2 cellular contexts compared by ENCODE assay signal in the genomic region with DNA sequence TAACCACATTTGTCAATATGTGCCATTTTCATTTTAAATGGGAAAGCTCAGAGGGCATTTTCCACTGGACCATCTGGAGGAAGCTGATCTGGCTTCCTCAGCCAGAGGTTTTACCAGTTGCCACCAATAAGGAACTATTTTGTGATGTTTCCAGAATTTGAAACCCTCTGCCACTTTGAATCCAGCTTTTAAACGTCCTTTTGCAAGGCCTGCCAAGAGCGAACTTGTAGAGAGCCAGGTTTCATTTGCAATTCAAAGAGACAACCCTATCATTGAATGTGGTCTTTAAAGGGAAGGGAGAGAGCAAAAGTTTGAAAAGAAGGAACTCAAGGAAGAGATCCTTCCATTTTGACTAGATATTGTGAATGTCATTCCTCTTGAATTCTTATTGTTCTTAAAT.
TF ChIP-seq lines count a peak whose summit lies in the region.

No MANE protein-coding gene starts in this region.

TF ChIP-seq in GM23338, 12 proteins besides CTCF, POLR2A, EP300 and RAD21 (continues in another document):
- TF ChIP-seq, protein P1, sequence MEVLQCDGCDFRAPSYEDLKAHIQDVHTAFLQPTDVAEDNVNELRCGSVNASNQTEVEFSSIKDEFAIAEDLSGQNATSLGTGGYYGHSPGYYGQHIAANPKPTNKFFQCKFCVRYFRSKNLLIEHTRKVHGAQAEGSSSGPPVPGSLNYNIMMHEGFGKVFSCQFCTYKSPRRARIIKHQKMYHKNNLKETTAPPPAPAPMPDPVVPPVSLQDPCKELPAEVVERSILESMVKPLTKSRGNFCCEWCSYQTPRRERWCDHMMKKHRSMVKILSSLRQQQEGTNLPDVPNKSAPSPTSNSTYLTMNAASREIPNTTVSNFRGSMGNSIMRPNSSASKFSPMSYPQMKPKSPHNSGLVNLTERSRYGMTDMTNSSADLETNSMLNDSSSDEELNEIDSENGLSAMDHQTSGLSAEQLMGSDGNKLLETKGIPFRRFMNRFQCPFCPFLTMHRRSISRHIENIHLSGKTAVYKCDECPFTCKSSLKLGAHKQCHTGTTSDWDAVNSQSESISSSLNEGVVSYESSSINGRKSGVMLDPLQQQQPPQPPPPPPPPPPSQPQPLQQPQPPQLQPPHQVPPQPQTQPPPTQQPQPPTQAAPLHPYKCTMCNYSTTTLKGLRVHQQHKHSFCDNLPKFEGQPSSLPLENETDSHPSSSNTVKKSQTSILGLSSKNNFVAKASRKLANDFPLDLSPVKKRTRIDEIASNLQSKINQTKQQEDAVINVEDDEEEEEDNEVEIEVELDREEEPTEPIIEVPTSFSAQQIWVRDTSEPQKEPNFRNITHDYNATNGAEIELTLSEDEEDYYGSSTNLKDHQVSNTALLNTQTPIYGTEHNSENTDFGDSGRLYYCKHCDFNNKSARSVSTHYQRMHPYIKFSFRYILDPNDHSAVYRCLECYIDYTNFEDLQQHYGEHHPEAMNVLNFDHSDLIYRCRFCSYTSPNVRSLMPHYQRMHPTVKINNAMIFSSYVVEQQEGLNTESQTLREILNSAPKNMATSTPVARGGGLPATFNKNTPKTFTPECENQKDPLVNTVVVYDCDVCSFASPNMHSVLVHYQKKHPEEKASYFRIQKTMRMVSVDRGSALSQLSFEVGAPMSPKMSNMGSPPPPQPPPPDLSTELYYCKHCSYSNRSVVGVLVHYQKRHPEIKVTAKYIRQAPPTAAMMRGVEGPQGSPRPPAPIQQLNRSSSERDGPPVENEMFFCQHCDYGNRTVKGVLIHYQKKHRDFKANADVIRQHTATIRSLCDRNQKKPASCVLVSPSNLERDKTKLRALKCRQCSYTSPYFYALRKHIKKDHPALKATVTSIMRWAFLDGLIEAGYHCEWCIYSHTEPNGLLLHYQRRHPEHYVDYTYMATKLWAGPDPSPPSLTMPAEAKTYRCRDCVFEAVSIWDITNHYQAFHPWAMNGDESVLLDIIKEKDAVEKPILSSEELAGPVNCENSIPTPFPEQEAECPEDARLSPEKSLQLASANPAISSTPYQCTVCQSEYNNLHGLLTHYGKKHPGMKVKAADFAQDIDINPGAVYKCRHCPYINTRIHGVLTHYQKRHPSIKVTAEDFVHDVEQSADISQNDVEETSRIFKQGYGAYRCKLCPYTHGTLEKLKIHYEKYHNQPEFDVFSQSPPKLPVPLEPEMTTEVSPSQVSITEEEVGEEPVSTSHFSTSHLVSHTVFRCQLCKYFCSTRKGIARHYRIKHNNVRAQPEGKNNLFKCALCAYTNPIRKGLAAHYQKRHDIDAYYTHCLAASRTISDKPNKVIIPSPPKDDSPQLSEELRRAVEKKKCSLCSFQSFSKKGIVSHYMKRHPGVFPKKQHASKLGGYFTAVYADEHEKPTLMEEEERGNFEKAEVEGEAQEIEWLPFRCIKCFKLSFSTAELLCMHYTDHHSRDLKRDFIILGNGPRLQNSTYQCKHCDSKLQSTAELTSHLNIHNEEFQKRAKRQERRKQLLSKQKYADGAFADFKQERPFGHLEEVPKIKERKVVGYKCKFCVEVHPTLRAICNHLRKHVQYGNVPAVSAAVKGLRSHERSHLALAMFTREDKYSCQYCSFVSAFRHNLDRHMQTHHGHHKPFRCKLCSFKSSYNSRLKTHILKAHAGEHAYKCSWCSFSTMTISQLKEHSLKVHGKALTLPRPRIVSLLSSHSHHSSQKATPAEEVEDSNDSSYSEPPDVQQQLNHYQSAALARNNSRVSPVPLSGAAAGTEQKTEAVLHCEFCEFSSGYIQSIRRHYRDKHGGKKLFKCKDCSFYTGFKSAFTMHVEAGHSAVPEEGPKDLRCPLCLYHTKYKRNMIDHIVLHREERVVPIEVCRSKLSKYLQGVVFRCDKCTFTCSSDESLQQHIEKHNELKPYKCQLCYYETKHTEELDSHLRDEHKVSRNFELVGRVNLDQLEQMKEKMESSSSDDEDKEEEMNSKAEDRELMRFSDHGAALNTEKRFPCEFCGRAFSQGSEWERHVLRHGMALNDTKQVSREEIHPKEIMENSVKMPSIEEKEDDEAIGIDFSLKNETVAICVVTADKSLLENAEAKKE (CRISPR knock-in tag; IDR thresholded peaks at IDR 0.05): no peak
- no peak for TF ChIP-seq ETS1 (IDR thresholded peaks at IDR 0.05)
- no peak for TF ChIP-seq REST (IDR thresholded peaks at IDR 0.05; ENCODE audit: unreplicated experiment)
- TF ChIP-seq ZNF114 (CRISPR knock-in tag; IDR thresholded peaks at IDR 0.05): no peak
- TF ChIP-seq CREB1 (CRISPR knock-in tag; IDR thresholded peaks at IDR 0.05; ENCODE audit: low read depth): no peak
- no peak for TF ChIP-seq ZNF331 (CRISPR knock-in tag; IDR thresholded peaks at IDR 0.05; ENCODE audit: low read depth)
- no peak for TF ChIP-seq STAT1 (IDR thresholded peaks at IDR 0.05; ENCODE audit: unreplicated experiment)
- TF ChIP-seq NANOG (IDR thresholded peaks at IDR 0.05; ENCODE audit: borderline replicate concordance): no peak
- no peak for TF ChIP-seq EZH2phosphoT487 (IDR thresholded peaks at IDR 0.05; ENCODE audit: unreplicated experiment)
- TF ChIP-seq POLR2AphosphoS5 (IDR thresholded peaks at IDR 0.05; ENCODE audit: low read depth): no peak

TF ChIP-seq in H1, 55 proteins besides CTCF, POLR2A, EP300 and RAD21:
- TF ChIP-seq CBX5 (IDR thresholded peaks at IDR 0.05; ENCODE audit: low read depth, low read length) (no peak), CHD2 (IDR thresholded peaks at IDR 0.05; ENCODE audit: low read length) (no peak), FOSL1 (IDR thresholded peaks at IDR 0.05; ENCODE audit: insufficient read depth, low read depth, low read length) (no peak), SIRT6 (IDR thresholded peaks at IDR 0.05; ENCODE audit: low read length) (no peak)
